In the genomic region with DNA sequence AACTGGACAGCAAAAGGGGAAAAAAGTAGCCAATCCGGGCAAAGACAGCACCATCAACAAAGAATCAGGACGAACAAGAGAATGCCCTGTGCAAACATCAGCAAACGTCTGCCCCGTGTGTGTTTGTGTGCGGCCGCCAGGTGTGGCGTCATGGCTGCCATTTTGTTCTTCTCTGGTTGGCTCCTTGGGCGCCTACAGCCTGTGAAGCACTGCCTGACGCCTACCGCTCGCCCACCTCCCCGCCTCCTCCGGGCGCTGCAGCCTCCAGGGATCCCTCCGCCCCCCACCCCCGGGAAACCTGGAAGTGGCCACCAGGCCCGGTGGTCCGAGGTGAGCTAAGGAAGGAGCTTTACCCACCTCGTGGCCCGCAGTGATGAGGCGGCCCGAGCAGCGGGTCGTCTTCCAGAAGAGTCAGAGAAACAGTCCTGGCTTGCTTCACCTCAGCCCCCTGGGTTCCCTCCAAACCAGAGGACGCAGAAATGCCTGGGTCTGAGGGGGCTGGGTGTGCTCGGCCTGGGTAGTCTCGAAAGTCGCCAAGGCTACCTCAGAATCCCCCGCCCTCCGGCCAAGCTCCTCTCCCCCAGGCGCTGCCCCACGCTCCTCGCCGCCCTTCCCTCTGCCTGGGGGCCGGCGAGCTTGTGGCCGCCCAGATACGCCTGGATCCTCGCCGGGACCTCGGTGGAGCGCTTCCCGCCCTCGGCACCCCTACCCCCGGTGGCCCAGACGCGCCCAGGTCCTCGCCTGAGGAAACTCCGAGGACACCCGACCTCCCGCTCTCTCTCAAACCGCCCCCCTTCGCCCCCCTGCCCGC, we compare ENCODE assay signal across 1 cellular context.
TF ChIP-seq lines count a peak whose summit lies in the region.

No MANE protein-coding gene starts in this region.

TF ChIP-seq in K562, 482 proteins besides CTCF, POLR2A, EP300 and RAD21 (continued from another document and continues in another):
- TF ChIP-seq ZNF589 (CRISPR knock-in tag; IDR thresholded peaks at IDR 0.05; ENCODE audit: low read depth) (peak; percentile 60; the same call in 1 of the 2 replicates), TAF7 (tag; IDR thresholded peaks at IDR 0.05) (peak; percentile 51; the same call in 1 of the 2 replicates), EGR1 (conservative IDR thresholded peaks at IDR 0.05) (peak; percentile 39; the same call in 1 of the 2 replicates), PHF20 (IDR thresholded peaks at IDR 0.05; ENCODE audit: partially characterized antibody) (no peak), CBFB (CRISPR knock-in tag; IDR thresholded peaks at IDR 0.05) (no peak), PTRF (tag; IDR thresholded peaks at IDR 0.05) (peak; percentile 67; the same call in 1 of the 2 replicates), KLF6 (CRISPR knock-in tag; IDR thresholded peaks at IDR 0.05; ENCODE audit: borderline replicate concordance) (peak; percentile 26; the same call in 1 of the 2 replicates), RBM22 (IDR thresholded peaks at IDR 0.05; ENCODE audit: low read depth, low read length, poor library complexity, severe bottlenecking) (peak; percentile 68), MYC (IDR thresholded peaks at IDR 0.05; ENCODE audit: low read depth, low read length) (0 out of 2 replicates have a peak, but pooled peaks have one; percentile 21), MYC (CRISPR knock-in tag; IDR thresholded peaks at IDR 0.05; ENCODE audit: borderline replicate concordance, low read depth) (0 out of 2 replicates have a peak, but pooled peaks have one; percentile 20), SUPT5H (IDR thresholded peaks at IDR 0.05) (no peak), ZNF316 (IDR thresholded peaks at IDR 0.05) (no peak), SREBF2 (CRISPR knock-in tag; IDR thresholded peaks at IDR 0.05) (no peak), DDX20 (tag; IDR thresholded peaks at IDR 0.05; ENCODE audit: low read depth) (0 out of 2 replicates have a peak, but pooled peaks have one; percentile 46), ZNF584 (CRISPR knock-in tag; IDR thresholded peaks at IDR 0.05; ENCODE audit: low read depth) (peak; percentile 92), POLR2G (IDR thresholded peaks at IDR 0.05; ENCODE audit: low read depth, low read length) (peak; percentile 76), ZBTB17 (CRISPR knock-in tag; IDR thresholded peaks at IDR 0.05) (0 out of 2 replicates have a peak, but pooled peaks have one; percentile 28), ZNF76 (CRISPR knock-in tag; IDR thresholded peaks at IDR 0.05; ENCODE audit: borderline replicate concordance) (peak; percentile 69; the same call in 1 of the 2 replicates), TCF7 (IDR thresholded peaks at IDR 0.05; ENCODE audit: borderline replicate concordance) (no peak), RBFOX2 (IDR thresholded peaks at IDR 0.05; ENCODE audit: low read depth, low read length) (peak; percentile 71), L3MBTL2 (IDR thresholded peaks at IDR 0.05) (peak; percentile 33), NRF1 (conservative IDR thresholded peaks at IDR 0.05 in 1 of 2, IDR thresholded peaks at IDR 0.05 in 1 of 2) (no peak), CCNT2 (IDR thresholded peaks at IDR 0.05; ENCODE audit: borderline replicate concordance, extremely low read depth, insufficient read length, low read depth, low read length) (peak; percentile 31), POLR2B (IDR thresholded peaks at IDR 0.05; ENCODE audit: low read depth, partially characterized antibody) (no peak), SRF (CRISPR knock-in tag; IDR thresholded peaks at IDR 0.05) (no peak), NR4A1 (CRISPR knock-in tag; IDR thresholded peaks at IDR 0.05) (no peak), NR4A1 (tag; IDR thresholded peaks at IDR 0.05) (peak; percentile 83; the same call in 1 of the 2 replicates), CBFA2T3 (IDR thresholded peaks at IDR 0.05) (no peak), DNMT1 (IDR thresholded peaks at IDR 0.05) (no peak), MCM3 (IDR thresholded peaks at IDR 0.05) (no peak), CEBPG (CRISPR knock-in tag; IDR thresholded peaks at IDR 0.05) (no peak), CEBPG (tag; conservative IDR thresholded peaks at IDR 0.05 in 1 of 2, IDR thresholded peaks at IDR 0.05 in 1 of 2) (no peak), XRCC3 (IDR thresholded peaks at IDR 0.05) (no peak), MAFK (IDR thresholded peaks at IDR 0.05; ENCODE audit: low read length) (no peak)
- TF ChIP-seq, protein P1, sequence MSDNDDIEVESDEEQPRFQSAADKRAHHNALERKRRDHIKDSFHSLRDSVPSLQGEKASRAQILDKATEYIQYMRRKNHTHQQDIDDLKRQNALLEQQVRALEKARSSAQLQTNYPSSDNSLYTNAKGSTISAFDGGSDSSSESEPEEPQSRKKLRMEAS (CRISPR knock-in tag; IDR thresholded peaks at IDR 0.05), result no peak
- TF ChIP-seq, protein P2, sequence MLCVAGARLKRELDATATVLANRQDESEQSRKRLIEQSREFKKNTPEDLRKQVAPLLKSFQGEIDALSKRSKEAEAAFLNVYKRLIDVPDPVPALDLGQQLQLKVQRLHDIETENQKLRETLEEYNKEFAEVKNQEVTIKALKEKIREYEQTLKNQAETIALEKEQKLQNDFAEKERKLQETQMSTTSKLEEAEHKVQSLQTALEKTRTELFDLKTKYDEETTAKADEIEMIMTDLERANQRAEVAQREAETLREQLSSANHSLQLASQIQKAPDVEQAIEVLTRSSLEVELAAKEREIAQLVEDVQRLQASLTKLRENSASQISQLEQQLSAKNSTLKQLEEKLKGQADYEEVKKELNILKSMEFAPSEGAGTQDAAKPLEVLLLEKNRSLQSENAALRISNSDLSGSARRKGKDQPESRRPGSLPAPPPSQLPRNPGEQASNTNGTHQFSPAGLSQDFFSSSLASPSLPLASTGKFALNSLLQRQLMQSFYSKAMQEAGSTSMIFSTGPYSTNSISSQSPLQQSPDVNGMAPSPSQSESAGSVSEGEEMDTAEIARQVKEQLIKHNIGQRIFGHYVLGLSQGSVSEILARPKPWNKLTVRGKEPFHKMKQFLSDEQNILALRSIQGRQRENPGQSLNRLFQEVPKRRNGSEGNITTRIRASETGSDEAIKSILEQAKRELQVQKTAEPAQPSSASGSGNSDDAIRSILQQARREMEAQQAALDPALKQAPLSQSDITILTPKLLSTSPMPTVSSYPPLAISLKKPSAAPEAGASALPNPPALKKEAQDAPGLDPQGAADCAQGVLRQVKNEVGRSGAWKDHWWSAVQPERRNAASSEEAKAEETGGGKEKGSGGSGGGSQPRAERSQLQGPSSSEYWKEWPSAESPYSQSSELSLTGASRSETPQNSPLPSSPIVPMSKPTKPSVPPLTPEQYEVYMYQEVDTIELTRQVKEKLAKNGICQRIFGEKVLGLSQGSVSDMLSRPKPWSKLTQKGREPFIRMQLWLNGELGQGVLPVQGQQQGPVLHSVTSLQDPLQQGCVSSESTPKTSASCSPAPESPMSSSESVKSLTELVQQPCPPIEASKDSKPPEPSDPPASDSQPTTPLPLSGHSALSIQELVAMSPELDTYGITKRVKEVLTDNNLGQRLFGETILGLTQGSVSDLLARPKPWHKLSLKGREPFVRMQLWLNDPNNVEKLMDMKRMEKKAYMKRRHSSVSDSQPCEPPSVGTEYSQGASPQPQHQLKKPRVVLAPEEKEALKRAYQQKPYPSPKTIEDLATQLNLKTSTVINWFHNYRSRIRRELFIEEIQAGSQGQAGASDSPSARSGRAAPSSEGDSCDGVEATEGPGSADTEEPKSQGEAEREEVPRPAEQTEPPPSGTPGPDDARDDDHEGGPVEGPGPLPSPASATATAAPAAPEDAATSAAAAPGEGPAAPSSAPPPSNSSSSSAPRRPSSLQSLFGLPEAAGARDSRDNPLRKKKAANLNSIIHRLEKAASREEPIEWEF (CRISPR knock-in tag; IDR thresholded peaks at IDR 0.05), result peak; percentile 44; the same call in 1 of the 2 replicates
- TF ChIP-seq, protein P3, sequence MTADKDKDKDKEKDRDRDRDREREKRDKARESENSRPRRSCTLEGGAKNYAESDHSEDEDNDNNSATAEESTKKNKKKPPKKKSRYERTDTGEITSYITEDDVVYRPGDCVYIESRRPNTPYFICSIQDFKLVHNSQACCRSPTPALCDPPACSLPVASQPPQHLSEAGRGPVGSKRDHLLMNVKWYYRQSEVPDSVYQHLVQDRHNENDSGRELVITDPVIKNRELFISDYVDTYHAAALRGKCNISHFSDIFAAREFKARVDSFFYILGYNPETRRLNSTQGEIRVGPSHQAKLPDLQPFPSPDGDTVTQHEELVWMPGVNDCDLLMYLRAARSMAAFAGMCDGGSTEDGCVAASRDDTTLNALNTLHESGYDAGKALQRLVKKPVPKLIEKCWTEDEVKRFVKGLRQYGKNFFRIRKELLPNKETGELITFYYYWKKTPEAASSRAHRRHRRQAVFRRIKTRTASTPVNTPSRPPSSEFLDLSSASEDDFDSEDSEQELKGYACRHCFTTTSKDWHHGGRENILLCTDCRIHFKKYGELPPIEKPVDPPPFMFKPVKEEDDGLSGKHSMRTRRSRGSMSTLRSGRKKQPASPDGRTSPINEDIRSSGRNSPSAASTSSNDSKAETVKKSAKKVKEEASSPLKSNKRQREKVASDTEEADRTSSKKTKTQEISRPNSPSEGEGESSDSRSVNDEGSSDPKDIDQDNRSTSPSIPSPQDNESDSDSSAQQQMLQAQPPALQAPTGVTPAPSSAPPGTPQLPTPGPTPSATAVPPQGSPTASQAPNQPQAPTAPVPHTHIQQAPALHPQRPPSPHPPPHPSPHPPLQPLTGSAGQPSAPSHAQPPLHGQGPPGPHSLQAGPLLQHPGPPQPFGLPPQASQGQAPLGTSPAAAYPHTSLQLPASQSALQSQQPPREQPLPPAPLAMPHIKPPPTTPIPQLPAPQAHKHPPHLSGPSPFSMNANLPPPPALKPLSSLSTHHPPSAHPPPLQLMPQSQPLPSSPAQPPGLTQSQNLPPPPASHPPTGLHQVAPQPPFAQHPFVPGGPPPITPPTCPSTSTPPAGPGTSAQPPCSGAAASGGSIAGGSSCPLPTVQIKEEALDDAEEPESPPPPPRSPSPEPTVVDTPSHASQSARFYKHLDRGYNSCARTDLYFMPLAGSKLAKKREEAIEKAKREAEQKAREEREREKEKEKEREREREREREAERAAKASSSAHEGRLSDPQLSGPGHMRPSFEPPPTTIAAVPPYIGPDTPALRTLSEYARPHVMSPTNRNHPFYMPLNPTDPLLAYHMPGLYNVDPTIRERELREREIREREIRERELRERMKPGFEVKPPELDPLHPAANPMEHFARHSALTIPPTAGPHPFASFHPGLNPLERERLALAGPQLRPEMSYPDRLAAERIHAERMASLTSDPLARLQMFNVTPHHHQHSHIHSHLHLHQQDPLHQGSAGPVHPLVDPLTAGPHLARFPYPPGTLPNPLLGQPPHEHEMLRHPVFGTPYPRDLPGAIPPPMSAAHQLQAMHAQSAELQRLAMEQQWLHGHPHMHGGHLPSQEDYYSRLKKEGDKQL (CRISPR knock-in tag; IDR thresholded peaks at IDR 0.05; ENCODE audit: borderline replicate concordance), result no peak
- TF ChIP-seq, protein P4, sequence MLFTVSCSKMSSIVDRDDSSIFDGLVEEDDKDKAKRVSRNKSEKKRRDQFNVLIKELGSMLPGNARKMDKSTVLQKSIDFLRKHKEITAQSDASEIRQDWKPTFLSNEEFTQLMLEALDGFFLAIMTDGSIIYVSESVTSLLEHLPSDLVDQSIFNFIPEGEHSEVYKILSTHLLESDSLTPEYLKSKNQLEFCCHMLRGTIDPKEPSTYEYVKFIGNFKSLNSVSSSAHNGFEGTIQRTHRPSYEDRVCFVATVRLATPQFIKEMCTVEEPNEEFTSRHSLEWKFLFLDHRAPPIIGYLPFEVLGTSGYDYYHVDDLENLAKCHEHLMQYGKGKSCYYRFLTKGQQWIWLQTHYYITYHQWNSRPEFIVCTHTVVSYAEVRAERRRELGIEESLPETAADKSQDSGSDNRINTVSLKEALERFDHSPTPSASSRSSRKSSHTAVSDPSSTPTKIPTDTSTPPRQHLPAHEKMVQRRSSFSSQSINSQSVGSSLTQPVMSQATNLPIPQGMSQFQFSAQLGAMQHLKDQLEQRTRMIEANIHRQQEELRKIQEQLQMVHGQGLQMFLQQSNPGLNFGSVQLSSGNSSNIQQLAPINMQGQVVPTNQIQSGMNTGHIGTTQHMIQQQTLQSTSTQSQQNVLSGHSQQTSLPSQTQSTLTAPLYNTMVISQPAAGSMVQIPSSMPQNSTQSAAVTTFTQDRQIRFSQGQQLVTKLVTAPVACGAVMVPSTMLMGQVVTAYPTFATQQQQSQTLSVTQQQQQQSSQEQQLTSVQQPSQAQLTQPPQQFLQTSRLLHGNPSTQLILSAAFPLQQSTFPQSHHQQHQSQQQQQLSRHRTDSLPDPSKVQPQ (CRISPR knock-in tag; IDR thresholded peaks at IDR 0.05; ENCODE audit: borderline replicate concordance), result no peak
- TF ChIP-seq, protein P5, sequence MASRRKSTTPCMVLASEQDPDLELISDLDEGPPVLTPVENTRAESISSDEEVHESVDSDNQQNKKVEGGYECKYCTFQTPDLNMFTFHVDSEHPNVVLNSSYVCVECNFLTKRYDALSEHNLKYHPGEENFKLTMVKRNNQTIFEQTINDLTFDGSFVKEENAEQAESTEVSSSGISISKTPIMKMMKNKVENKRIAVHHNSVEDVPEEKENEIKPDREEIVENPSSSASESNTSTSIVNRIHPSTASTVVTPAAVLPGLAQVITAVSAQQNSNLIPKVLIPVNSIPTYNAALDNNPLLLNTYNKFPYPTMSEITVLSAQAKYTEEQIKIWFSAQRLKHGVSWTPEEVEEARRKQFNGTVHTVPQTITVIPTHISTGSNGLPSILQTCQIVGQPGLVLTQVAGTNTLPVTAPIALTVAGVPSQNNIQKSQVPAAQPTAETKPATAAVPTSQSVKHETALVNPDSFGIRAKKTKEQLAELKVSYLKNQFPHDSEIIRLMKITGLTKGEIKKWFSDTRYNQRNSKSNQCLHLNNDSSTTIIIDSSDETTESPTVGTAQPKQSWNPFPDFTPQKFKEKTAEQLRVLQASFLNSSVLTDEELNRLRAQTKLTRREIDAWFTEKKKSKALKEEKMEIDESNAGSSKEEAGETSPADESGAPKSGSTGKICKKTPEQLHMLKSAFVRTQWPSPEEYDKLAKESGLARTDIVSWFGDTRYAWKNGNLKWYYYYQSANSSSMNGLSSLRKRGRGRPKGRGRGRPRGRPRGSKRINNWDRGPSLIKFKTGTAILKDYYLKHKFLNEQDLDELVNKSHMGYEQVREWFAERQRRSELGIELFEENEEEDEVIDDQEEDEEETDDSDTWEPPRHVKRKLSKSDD (conservative IDR thresholded peaks at IDR 0.05; ENCODE audit: low read length), result no peak
- TF ChIP-seq, protein P6, sequence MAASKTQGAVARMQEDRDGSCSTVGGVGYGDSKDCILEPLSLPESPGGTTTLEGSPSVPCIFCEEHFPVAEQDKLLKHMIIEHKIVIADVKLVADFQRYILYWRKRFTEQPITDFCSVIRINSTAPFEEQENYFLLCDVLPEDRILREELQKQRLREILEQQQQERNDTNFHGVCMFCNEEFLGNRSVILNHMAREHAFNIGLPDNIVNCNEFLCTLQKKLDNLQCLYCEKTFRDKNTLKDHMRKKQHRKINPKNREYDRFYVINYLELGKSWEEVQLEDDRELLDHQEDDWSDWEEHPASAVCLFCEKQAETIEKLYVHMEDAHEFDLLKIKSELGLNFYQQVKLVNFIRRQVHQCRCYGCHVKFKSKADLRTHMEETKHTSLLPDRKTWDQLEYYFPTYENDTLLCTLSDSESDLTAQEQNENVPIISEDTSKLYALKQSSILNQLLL (CRISPR knock-in tag; IDR thresholded peaks at IDR 0.05; ENCODE audit: borderline replicate concordance), result no peak
- TF ChIP-seq, protein P7, sequence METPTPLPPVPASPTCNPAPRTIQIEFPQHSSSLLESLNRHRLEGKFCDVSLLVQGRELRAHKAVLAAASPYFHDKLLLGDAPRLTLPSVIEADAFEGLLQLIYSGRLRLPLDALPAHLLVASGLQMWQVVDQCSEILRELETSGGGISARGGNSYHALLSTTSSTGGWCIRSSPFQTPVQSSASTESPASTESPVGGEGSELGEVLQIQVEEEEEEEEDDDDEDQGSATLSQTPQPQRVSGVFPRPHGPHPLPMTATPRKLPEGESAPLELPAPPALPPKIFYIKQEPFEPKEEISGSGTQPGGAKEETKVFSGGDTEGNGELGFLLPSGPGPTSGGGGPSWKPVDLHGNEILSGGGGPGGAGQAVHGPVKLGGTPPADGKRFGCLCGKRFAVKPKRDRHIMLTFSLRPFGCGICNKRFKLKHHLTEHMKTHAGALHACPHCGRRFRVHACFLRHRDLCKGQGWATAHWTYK (CRISPR knock-in tag; IDR thresholded peaks at IDR 0.05), result 0 out of 2 replicates have a peak, but pooled peaks have one; percentile 51
